1 cellular context compared by ENCODE assay signal in the genomic region with DNA sequence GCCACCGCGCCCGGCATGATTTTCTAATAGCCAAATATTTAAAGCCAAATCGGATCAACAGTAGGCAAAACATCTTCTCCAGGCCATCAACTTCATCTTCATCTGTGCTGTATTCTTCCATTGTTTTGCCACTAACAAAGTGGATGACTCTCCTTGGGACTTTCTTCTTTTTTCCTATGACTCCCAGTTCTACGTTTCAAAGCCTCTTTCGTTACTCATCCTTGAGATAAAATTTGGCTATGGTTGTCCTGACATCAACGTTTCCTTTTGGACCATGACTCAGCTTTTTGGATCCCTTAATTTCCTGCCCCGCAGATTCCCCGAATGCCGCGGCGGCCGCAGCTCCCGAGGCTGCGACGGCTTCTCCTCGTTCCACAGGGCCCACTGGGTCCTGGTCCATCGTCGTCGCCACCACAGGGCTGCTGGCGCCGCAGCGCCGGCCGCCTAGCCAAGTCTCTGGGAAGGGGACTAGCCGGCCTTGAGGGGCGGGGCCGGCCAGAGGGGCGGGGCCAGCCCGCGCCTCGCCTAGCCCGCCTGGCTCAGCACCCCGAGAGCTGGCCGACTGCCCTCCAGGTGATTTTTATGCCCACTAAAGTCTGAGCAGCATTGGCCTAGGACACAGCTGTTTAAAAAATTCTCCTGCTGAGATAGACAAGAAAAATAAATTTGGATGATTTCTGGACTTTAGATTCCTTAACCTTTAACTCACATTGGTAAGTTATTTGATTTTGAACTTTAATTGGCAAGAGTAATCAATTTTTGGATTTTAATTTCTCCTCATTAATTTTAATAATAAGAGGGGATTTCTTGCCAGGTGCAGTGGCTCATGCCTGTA.
TF ChIP-seq lines count a peak whose summit lies in the region.

No MANE protein-coding gene starts in this region.

TF ChIP-seq in K562, 482 proteins besides CTCF, POLR2A, EP300 and RAD21 (continued from another document and continues in another):
- TF ChIP-seq, protein P1, sequence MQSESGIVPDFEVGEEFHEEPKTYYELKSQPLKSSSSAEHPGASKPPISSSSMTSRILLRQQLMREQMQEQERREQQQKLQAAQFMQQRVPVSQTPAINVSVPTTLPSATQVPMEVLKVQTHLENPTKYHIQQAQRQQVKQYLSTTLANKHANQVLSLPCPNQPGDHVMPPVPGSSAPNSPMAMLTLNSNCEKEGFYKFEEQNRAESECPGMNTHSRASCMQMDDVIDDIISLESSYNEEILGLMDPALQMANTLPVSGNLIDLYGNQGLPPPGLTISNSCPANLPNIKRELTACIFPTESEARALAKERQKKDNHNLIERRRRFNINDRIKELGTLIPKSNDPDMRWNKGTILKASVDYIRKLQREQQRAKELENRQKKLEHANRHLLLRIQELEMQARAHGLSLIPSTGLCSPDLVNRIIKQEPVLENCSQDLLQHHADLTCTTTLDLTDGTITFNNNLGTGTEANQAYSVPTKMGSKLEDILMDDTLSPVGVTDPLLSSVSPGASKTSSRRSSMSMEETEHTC (IDR thresholded peaks at IDR 0.05) = no peak; the same call in 1 of the 2 replicates
- TF ChIP-seq, protein P2, sequence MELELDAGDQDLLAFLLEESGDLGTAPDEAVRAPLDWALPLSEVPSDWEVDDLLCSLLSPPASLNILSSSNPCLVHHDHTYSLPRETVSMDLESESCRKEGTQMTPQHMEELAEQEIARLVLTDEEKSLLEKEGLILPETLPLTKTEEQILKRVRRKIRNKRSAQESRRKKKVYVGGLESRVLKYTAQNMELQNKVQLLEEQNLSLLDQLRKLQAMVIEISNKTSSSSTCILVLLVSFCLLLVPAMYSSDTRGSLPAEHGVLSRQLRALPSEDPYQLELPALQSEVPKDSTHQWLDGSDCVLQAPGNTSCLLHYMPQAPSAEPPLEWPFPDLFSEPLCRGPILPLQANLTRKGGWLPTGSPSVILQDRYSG (tag; conservative IDR thresholded peaks at IDR 0.05; ENCODE audit: low read depth) = peak; percentile 38; the same call in 1 of the 2 replicates
- TF ChIP-seq, protein P3, sequence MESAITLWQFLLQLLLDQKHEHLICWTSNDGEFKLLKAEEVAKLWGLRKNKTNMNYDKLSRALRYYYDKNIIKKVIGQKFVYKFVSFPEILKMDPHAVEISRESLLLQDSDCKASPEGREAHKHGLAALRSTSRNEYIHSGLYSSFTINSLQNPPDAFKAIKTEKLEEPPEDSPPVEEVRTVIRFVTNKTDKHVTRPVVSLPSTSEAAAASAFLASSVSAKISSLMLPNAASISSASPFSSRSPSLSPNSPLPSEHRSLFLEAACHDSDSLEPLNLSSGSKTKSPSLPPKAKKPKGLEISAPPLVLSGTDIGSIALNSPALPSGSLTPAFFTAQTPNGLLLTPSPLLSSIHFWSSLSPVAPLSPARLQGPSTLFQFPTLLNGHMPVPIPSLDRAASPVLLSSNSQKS (CRISPR knock-in tag; IDR thresholded peaks at IDR 0.05) = 0 out of 2 replicates have a peak, but pooled peaks have one; percentile 45
- peak; percentile 97 for TF ChIP-seq C11orf30 (IDR thresholded peaks at IDR 0.05; ENCODE audit: low read depth)
- TF ChIP-seq CBX1 (IDR thresholded peaks at IDR 0.05; ENCODE audit: low read depth) = no peak
- peak; percentile 20; the same call in 1 of the 2 replicates for TF ChIP-seq HDAC2 (IDR thresholded peaks at IDR 0.05)
- peak; percentile 88 for TF ChIP-seq ZNF583 (CRISPR knock-in tag; IDR thresholded peaks at IDR 0.05)
- TF ChIP-seq ZNF12 (CRISPR knock-in tag; IDR thresholded peaks at IDR 0.05) = no peak
- no peak for TF ChIP-seq RFX5 (IDR thresholded peaks at IDR 0.05; ENCODE audit: low read depth, low read length)
- peak; percentile 51 for TF ChIP-seq POLR2H (tag; IDR thresholded peaks at IDR 0.05; ENCODE audit: low read depth)
- TF ChIP-seq, protein P4, sequence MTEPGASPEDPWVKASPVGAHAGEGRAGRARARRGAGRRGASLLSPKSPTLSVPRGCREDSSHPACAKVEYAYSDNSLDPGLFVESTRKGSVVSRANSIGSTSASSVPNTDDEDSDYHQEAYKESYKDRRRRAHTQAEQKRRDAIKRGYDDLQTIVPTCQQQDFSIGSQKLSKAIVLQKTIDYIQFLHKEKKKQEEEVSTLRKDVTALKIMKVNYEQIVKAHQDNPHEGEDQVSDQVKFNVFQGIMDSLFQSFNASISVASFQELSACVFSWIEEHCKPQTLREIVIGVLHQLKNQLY (CRISPR knock-in tag; conservative IDR thresholded peaks at IDR 0.05) = no peak
- TF ChIP-seq EHMT2 (IDR thresholded peaks at IDR 0.05) = peak; percentile 66; the same call in 1 of the 2 replicates
- TF ChIP-seq TCF3 (CRISPR knock-in tag; IDR thresholded peaks at IDR 0.05) = peak; percentile 30; the same call in 1 of the 2 replicates
- TF ChIP-seq, protein P5, sequence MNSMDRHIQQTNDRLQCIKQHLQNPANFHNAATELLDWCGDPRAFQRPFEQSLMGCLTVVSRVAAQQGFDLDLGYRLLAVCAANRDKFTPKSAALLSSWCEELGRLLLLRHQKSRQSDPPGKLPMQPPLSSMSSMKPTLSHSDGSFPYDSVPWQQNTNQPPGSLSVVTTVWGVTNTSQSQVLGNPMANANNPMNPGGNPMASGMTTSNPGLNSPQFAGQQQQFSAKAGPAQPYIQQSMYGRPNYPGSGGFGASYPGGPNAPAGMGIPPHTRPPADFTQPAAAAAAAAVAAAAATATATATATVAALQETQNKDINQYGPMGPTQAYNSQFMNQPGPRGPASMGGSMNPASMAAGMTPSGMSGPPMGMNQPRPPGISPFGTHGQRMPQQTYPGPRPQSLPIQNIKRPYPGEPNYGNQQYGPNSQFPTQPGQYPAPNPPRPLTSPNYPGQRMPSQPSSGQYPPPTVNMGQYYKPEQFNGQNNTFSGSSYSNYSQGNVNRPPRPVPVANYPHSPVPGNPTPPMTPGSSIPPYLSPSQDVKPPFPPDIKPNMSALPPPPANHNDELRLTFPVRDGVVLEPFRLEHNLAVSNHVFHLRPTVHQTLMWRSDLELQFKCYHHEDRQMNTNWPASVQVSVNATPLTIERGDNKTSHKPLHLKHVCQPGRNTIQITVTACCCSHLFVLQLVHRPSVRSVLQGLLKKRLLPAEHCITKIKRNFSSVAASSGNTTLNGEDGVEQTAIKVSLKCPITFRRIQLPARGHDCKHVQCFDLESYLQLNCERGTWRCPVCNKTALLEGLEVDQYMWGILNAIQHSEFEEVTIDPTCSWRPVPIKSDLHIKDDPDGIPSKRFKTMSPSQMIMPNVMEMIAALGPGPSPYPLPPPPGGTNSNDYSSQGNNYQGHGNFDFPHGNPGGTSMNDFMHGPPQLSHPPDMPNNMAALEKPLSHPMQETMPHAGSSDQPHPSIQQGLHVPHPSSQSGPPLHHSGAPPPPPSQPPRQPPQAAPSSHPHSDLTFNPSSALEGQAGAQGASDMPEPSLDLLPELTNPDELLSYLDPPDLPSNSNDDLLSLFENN (IDR thresholded peaks at IDR 0.05; ENCODE audit: low read depth in 2 of 2, low read length in 2 of 2) = no peak
- no peak for TF ChIP-seq TAL1 (IDR thresholded peaks at IDR 0.05)
- TF ChIP-seq ZNF668 (CRISPR knock-in tag; IDR thresholded peaks at IDR 0.05) = no peak
- TF ChIP-seq NR2C2 (CRISPR knock-in tag; IDR thresholded peaks at IDR 0.05) = no peak
- no peak; the same call in 1 of the 2 replicates for TF ChIP-seq NR2C2 (tag; IDR thresholded peaks at IDR 0.05)
- TF ChIP-seq ARID2 (IDR thresholded peaks at IDR 0.05) = no peak
- TF ChIP-seq GABPA (tag; conservative IDR thresholded peaks at IDR 0.05; ENCODE audit: low read depth) = 0 out of 2 replicates have a peak, but pooled peaks have one; percentile 23
- TF ChIP-seq, protein P6, sequence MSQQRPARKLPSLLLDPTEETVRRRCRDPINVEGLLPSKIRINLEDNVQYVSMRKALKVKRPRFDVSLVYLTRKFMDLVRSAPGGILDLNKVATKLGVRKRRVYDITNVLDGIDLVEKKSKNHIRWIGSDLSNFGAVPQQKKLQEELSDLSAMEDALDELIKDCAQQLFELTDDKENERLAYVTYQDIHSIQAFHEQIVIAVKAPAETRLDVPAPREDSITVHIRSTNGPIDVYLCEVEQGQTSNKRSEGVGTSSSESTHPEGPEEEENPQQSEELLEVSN (IDR thresholded peaks at IDR 0.05; ENCODE audit: borderline replicate concordance in 1 of 2, extremely low read depth in 1 of 2, insufficient read depth in 1 of 2, insufficient read length in 1 of 2, low read depth in 1 of 2, low read length in 1 of 2, poor library complexity in 1 of 2, severe bottlenecking in 1 of 2) = peak; percentile 56 to 79
- TF ChIP-seq NFIC (IDR thresholded peaks at IDR 0.05) = peak; percentile 35; the same call in 1 of the 2 replicates
- TF ChIP-seq, protein P7, sequence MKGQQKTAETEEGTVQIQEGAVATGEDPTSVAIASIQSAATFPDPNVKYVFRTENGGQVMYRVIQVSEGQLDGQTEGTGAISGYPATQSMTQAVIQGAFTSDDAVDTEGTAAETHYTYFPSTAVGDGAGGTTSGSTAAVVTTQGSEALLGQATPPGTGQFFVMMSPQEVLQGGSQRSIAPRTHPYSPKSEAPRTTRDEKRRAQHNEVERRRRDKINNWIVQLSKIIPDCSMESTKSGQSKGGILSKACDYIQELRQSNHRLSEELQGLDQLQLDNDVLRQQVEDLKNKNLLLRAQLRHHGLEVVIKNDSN (CRISPR knock-in tag; IDR thresholded peaks at IDR 0.05) = no peak
- no peak for TF ChIP-seq STAT5A (IDR thresholded peaks at IDR 0.05; ENCODE audit: borderline replicate concordance, low read length)
- TF ChIP-seq FOXK1 (CRISPR knock-in tag; IDR thresholded peaks at IDR 0.05; ENCODE audit: borderline replicate concordance) = no peak
- TF ChIP-seq RBFOX2 (IDR thresholded peaks at IDR 0.05; ENCODE audit: low read depth, low read length) = peak; percentile 89
- TF ChIP-seq, protein P8, sequence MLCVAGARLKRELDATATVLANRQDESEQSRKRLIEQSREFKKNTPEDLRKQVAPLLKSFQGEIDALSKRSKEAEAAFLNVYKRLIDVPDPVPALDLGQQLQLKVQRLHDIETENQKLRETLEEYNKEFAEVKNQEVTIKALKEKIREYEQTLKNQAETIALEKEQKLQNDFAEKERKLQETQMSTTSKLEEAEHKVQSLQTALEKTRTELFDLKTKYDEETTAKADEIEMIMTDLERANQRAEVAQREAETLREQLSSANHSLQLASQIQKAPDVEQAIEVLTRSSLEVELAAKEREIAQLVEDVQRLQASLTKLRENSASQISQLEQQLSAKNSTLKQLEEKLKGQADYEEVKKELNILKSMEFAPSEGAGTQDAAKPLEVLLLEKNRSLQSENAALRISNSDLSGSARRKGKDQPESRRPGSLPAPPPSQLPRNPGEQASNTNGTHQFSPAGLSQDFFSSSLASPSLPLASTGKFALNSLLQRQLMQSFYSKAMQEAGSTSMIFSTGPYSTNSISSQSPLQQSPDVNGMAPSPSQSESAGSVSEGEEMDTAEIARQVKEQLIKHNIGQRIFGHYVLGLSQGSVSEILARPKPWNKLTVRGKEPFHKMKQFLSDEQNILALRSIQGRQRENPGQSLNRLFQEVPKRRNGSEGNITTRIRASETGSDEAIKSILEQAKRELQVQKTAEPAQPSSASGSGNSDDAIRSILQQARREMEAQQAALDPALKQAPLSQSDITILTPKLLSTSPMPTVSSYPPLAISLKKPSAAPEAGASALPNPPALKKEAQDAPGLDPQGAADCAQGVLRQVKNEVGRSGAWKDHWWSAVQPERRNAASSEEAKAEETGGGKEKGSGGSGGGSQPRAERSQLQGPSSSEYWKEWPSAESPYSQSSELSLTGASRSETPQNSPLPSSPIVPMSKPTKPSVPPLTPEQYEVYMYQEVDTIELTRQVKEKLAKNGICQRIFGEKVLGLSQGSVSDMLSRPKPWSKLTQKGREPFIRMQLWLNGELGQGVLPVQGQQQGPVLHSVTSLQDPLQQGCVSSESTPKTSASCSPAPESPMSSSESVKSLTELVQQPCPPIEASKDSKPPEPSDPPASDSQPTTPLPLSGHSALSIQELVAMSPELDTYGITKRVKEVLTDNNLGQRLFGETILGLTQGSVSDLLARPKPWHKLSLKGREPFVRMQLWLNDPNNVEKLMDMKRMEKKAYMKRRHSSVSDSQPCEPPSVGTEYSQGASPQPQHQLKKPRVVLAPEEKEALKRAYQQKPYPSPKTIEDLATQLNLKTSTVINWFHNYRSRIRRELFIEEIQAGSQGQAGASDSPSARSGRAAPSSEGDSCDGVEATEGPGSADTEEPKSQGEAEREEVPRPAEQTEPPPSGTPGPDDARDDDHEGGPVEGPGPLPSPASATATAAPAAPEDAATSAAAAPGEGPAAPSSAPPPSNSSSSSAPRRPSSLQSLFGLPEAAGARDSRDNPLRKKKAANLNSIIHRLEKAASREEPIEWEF (CRISPR knock-in tag; IDR thresholded peaks at IDR 0.05) = no peak
- TF ChIP-seq SMARCE1 (IDR thresholded peaks at IDR 0.05) = peak; percentile 74
- TF ChIP-seq, protein P9, sequence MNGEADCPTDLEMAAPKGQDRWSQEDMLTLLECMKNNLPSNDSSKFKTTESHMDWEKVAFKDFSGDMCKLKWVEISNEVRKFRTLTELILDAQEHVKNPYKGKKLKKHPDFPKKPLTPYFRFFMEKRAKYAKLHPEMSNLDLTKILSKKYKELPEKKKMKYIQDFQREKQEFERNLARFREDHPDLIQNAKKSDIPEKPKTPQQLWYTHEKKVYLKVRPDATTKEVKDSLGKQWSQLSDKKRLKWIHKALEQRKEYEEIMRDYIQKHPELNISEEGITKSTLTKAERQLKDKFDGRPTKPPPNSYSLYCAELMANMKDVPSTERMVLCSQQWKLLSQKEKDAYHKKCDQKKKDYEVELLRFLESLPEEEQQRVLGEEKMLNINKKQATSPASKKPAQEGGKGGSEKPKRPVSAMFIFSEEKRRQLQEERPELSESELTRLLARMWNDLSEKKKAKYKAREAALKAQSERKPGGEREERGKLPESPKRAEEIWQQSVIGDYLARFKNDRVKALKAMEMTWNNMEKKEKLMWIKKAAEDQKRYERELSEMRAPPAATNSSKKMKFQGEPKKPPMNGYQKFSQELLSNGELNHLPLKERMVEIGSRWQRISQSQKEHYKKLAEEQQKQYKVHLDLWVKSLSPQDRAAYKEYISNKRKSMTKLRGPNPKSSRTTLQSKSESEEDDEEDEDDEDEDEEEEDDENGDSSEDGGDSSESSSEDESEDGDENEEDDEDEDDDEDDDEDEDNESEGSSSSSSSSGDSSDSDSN (IDR thresholded peaks at IDR 0.05; ENCODE audit: borderline replicate concordance in 1 of 2, low read depth in 2 of 2, low read length in 2 of 2) = peak in 1 of 2 experiments; percentile 70; a peak in 1 of 4 replicates
- TF ChIP-seq MCM5 (IDR thresholded peaks at IDR 0.05; ENCODE audit: low read depth) = no peak
- TF ChIP-seq, protein P10, sequence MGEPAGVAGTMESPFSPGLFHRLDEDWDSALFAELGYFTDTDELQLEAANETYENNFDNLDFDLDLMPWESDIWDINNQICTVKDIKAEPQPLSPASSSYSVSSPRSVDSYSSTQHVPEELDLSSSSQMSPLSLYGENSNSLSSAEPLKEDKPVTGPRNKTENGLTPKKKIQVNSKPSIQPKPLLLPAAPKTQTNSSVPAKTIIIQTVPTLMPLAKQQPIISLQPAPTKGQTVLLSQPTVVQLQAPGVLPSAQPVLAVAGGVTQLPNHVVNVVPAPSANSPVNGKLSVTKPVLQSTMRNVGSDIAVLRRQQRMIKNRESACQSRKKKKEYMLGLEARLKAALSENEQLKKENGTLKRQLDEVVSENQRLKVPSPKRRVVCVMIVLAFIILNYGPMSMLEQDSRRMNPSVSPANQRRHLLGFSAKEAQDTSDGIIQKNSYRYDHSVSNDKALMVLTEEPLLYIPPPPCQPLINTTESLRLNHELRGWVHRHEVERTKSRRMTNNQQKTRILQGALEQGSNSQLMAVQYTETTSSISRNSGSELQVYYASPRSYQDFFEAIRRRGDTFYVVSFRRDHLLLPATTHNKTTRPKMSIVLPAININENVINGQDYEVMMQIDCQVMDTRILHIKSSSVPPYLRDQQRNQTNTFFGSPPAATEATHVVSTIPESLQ (CRISPR knock-in tag; IDR thresholded peaks at IDR 0.05) = no peak
